ENCODE assay signal across 1 cellular context in genomic region chr3:48465531-48466378, GRCh38.
TF ChIP-seq lines count a peak whose summit lies in the region.

No MANE protein-coding gene starts in this region.

TF ChIP-seq in K562, 482 proteins besides CTCF, POLR2A, EP300 and RAD21 (continued from another document and continues in another):
- TF ChIP-seq, protein P1, sequence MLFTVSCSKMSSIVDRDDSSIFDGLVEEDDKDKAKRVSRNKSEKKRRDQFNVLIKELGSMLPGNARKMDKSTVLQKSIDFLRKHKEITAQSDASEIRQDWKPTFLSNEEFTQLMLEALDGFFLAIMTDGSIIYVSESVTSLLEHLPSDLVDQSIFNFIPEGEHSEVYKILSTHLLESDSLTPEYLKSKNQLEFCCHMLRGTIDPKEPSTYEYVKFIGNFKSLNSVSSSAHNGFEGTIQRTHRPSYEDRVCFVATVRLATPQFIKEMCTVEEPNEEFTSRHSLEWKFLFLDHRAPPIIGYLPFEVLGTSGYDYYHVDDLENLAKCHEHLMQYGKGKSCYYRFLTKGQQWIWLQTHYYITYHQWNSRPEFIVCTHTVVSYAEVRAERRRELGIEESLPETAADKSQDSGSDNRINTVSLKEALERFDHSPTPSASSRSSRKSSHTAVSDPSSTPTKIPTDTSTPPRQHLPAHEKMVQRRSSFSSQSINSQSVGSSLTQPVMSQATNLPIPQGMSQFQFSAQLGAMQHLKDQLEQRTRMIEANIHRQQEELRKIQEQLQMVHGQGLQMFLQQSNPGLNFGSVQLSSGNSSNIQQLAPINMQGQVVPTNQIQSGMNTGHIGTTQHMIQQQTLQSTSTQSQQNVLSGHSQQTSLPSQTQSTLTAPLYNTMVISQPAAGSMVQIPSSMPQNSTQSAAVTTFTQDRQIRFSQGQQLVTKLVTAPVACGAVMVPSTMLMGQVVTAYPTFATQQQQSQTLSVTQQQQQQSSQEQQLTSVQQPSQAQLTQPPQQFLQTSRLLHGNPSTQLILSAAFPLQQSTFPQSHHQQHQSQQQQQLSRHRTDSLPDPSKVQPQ (CRISPR knock-in tag; IDR thresholded peaks at IDR 0.05; ENCODE audit: borderline replicate concordance), result no peak
- peak; percentile 68 for TF ChIP-seq NFIC (IDR thresholded peaks at IDR 0.05)
- no peak for TF ChIP-seq HSF4 (CRISPR knock-in tag; IDR thresholded peaks at IDR 0.05; ENCODE audit: borderline replicate concordance)
- TF ChIP-seq GTF2E2 (tag; IDR thresholded peaks at IDR 0.05), result no peak
- no peak for TF ChIP-seq PHB (CRISPR knock-in tag; IDR thresholded peaks at IDR 0.05)
- peak; percentile 45 to 86; a peak in 3 of 4 replicates for TF ChIP-seq FOXK2 (conservative IDR thresholded peaks at IDR 0.05 in 1 of 2, IDR thresholded peaks at IDR 0.05 in 1 of 2; ENCODE audit: low read depth in 2 of 2)
- TF ChIP-seq MTF1 (CRISPR knock-in tag; IDR thresholded peaks at IDR 0.05; ENCODE audit: borderline replicate concordance), result no peak
- TF ChIP-seq, protein P2, sequence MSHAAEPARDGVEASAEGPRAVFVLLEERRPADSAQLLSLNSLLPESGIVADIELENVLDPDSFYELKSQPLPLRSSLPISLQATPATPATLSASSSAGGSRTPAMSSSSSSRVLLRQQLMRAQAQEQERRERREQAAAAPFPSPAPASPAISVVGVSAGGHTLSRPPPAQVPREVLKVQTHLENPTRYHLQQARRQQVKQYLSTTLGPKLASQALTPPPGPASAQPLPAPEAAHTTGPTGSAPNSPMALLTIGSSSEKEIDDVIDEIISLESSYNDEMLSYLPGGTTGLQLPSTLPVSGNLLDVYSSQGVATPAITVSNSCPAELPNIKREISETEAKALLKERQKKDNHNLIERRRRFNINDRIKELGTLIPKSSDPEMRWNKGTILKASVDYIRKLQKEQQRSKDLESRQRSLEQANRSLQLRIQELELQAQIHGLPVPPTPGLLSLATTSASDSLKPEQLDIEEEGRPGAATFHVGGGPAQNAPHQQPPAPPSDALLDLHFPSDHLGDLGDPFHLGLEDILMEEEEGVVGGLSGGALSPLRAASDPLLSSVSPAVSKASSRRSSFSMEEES (CRISPR knock-in tag; IDR thresholded peaks at IDR 0.05), result no peak
- no peak for TF ChIP-seq SRSF9 (IDR thresholded peaks at IDR 0.05; ENCODE audit: borderline replicate concordance, low read depth, low read length)
- TF ChIP-seq ZBTB17 (CRISPR knock-in tag; IDR thresholded peaks at IDR 0.05), result no peak
- TF ChIP-seq, protein P3, sequence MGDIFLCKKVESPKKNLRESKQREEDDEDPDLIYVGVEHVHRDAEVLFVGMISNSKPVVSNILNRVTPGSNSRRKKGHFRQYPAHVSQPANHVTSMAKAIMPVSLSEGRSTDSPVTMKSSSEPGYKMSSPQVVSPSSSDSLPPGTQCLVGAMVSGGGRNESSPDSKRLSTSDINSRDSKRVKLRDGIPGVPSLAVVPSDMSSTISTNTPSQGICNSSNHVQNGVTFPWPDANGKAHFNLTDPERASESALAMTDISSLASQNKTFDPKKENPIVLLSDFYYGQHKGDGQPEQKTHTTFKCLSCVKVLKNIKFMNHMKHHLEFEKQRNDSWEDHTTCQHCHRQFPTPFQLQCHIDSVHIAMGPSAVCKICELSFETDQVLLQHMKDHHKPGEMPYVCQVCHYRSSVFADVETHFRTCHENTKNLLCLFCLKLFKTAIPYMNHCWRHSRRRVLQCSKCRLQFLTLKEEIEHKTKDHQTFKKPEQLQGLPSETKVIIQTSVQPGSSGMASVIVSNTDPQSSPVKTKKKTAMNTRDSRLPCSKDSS (IDR thresholded peaks at IDR 0.05; ENCODE audit: low read depth, partially characterized antibody), result no peak
- TF ChIP-seq HNRNPUL1 (IDR thresholded peaks at IDR 0.05; ENCODE audit: low read length), result no peak
- TF ChIP-seq, protein P4, sequence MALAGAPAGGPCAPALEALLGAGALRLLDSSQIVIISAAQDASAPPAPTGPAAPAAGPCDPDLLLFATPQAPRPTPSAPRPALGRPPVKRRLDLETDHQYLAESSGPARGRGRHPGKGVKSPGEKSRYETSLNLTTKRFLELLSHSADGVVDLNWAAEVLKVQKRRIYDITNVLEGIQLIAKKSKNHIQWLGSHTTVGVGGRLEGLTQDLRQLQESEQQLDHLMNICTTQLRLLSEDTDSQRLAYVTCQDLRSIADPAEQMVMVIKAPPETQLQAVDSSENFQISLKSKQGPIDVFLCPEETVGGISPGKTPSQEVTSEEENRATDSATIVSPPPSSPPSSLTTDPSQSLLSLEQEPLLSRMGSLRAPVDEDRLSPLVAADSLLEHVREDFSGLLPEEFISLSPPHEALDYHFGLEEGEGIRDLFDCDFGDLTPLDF (CRISPR knock-in tag; IDR thresholded peaks at IDR 0.05), result no peak
- TF ChIP-seq PCBP2 (IDR thresholded peaks at IDR 0.05; ENCODE audit: low read depth, low read length, poor library complexity, severe bottlenecking), result no peak
- no peak for TF ChIP-seq POU5F1 (IDR thresholded peaks at IDR 0.05; ENCODE audit: borderline replicate concordance, low read depth, low read length, partially characterized antibody)
- 0 out of 2 replicates have a peak, but pooled peaks have one; percentile 15 for TF ChIP-seq HDGF (IDR thresholded peaks at IDR 0.05)
- TF ChIP-seq KLF16 (IDR thresholded peaks at IDR 0.05), result no peak
- TF ChIP-seq MGA (IDR thresholded peaks at IDR 0.05), result 0 out of 2 replicates have a peak, but pooled peaks have one; percentile 25
- no peak for TF ChIP-seq IFI16 (CRISPR knock-in tag; IDR thresholded peaks at IDR 0.05)
- TF ChIP-seq HINFP (tag; conservative IDR thresholded peaks at IDR 0.05; ENCODE audit: low read depth), result no peak
- TF ChIP-seq PPARD (CRISPR knock-in tag; IDR thresholded peaks at IDR 0.05), result no peak
- TF ChIP-seq RBM14 (IDR thresholded peaks at IDR 0.05; ENCODE audit: borderline replicate concordance, insufficient read depth, low read depth, low read length), result no peak
- no peak for TF ChIP-seq TRIM24 (IDR thresholded peaks at IDR 0.05)
- peak; percentile 84 for TF ChIP-seq ZNF134 (CRISPR knock-in tag; conservative IDR thresholded peaks at IDR 0.05)
- TF ChIP-seq, protein P5, sequence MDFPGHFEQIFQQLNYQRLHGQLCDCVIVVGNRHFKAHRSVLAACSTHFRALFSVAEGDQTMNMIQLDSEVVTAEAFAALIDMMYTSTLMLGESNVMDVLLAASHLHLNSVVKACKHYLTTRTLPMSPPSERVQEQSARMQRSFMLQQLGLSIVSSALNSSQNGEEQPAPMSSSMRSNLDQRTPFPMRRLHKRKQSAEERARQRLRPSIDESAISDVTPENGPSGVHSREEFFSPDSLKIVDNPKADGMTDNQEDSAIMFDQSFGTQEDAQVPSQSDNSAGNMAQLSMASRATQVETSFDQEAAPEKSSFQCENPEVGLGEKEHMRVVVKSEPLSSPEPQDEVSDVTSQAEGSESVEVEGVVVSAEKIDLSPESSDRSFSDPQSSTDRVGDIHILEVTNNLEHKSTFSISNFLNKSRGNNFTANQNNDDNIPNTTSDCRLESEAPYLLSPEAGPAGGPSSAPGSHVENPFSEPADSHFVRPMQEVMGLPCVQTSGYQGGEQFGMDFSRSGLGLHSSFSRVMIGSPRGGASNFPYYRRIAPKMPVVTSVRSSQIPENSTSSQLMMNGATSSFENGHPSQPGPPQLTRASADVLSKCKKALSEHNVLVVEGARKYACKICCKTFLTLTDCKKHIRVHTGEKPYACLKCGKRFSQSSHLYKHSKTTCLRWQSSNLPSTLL (IDR thresholded peaks at IDR 0.05), result no peak
- no peak; the same call in 1 of the 2 replicates for TF ChIP-seq ZNF395 (CRISPR knock-in tag; IDR thresholded peaks at IDR 0.05)
- no peak for TF ChIP-seq CREM (IDR thresholded peaks at IDR 0.05; ENCODE audit: low read depth)
- TF ChIP-seq ZNF707 (CRISPR knock-in tag; conservative IDR thresholded peaks at IDR 0.05), result no peak
- no peak for TF ChIP-seq SP1 (CRISPR knock-in tag; IDR thresholded peaks at IDR 0.05)
- TF ChIP-seq GTF2F1 (IDR thresholded peaks at IDR 0.05; ENCODE audit: low read depth, low read length), result no peak
- TF ChIP-seq FOXA3 (CRISPR knock-in tag; conservative IDR thresholded peaks at IDR 0.05 in 1 of 2, IDR thresholded peaks at IDR 0.05 in 1 of 2), result no peak
- TF ChIP-seq SIRT6 (IDR thresholded peaks at IDR 0.05; ENCODE audit: low read depth, low read length), result no peak
